ENCODE assay signal across 11 cellular contexts in the genomic region with DNA sequence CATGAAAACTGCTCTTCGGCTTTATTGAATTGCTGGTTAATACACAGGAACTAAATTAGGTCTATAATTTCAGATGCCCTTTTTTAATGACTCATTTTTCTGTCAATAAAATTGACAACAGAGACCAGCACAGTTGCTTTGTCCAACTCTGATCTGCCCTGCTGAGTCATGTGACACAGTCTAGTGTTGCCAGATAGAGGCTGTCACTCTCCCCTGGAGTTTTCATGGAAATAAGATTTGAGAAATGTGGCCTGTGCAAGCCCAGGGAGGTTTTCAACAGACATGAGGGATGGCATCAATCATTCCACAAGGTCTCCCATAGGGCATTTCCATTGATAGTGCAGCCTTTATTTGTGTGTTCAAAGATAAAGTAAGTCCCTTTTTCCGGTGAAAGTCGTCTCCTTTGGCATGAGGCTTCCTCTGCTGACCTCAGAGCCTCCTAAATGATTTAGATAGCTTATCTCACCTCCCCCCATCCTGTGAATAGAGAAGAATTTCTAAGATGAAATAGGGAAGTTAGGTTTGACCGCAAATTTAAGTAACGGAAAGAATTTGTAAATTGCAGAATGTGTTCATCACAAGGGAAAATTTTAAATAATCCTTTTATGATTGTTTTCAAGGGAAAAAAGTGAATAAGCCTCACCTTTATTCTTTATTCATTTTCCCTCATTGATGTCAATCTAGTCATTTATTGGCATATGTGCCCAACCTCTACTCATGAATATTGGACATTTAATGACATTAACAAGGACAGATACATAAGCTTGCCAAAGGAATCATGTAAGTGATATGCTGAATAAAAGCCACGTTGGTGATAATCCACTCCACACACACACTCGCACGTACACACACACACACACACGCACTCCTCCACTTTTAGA.
A peak's percentile ranks its signal among the peaks of the same experiment; 100 is the strongest.
DNase-seq lines count a peak whose midpoint lies in the region; ATAC-seq and TF ChIP-seq lines count a peak whose summit lies in the region.
"Had no signal": no experiment of that assay in that cellular context is flagged by ENCODE, and none has a peak within 500 bp of the region (broad histone marks: within the 10 kb centered on the region; RNA-seq: fewer than 3 reads in every experiment).

No MANE protein-coding gene starts in this region.

- H3K4me3 Mint-ChIP-seq in activated CD8-positive, alpha-beta T cell treated with anti-CD3 and anti-CD28 coated beads for 36 hours: no peak overlapping the region
- no peak overlapping the region for H3K4me3 Mint-ChIP-seq in activated CD8-positive, alpha-beta T cell treated with anti-CD3 and anti-CD28 coated beads, Interleukin-2, amount 10 ng/mL, durations not matched to agents 7 days and 5 days
- H3K4me3 Mint-ChIP-seq in stimulated activated naive CD8-positive, alpha-beta T cell treated with anti-CD3 and anti-CD28 coated beads, Interleukin-15, Interleukin-2, amounts not matched to agents 100 ng/mL and 50 ng/mL, for 24 hours: peak overlapping the region; percentile 74
- H3K4me3 Mint-ChIP-seq in activated CD8-positive, alpha-beta memory T cell treated with anti-CD3 and anti-CD28 coated beads, Interleukin-2, amount 10 ng/mL, durations not matched to agents 7 days and 5 days: no peak overlapping the region

- peak overlapping the region; percentile 44 for H3K27ac Mint-ChIP-seq in activated CD8-positive, alpha-beta T cell treated with anti-CD3 and anti-CD28 coated beads for 36 hours
- no peak overlapping the region for H3K27ac Mint-ChIP-seq in activated CD8-positive, alpha-beta T cell treated with anti-CD3 and anti-CD28 coated beads, Interleukin-2, amount 10 ng/mL, durations not matched to agents 7 days and 5 days
- H3K27ac Mint-ChIP-seq in stimulated activated naive CD8-positive, alpha-beta T cell treated with anti-CD3 and anti-CD28 coated beads, Interleukin-15, Interleukin-2, amounts not matched to agents 100 ng/mL and 50 ng/mL, for 24 hours: peak overlapping the region; percentile 98
- H3K27ac Mint-ChIP-seq in activated CD8-positive, alpha-beta memory T cell treated with anti-CD3 and anti-CD28 coated beads, Interleukin-2, amount 10 ng/mL, durations not matched to agents 7 days and 5 days: no peak overlapping the region

- H3K4me1 Mint-ChIP-seq in activated CD8-positive, alpha-beta T cell treated with anti-CD3 and anti-CD28 coated beads for 36 hours (ENCODE audit: low read depth): peaks cover 29% of the 10 kb centered on the region
- H3K4me1 Mint-ChIP-seq in activated CD8-positive, alpha-beta T cell treated with anti-CD3 and anti-CD28 coated beads, Interleukin-2, amount 10 ng/mL, durations not matched to agents 7 days and 5 days (ENCODE audit: low read depth): peaks cover 14% of the 10 kb centered on the region
- H3K4me1 Mint-ChIP-seq in stimulated activated naive CD8-positive, alpha-beta T cell treated with anti-CD3 and anti-CD28 coated beads, Interleukin-15, Interleukin-2, amounts not matched to agents 100 ng/mL and 50 ng/mL, for 24 hours (ENCODE audit: low read depth): peaks cover 53% of the 10 kb centered on the region
- H3K4me1 Mint-ChIP-seq in activated CD8-positive, alpha-beta memory T cell treated with anti-CD3 and anti-CD28 coated beads, Interleukin-2, amount 10 ng/mL, durations not matched to agents 7 days and 5 days: peaks cover 9% of the 10 kb centered on the region

- no peak overlapping the region for H3K4me3 ChIP-seq in epithelial cell of esophagus (ENCODE audit: low read length)
- H3K4me3 ChIP-seq: Peyer's patch had no signal

- no peak for DNase-seq in activated CD8-positive, alpha-beta T cell treated with anti-CD3 and anti-CD28 coated beads for 36 hours
- DNase-seq in activated CD8-positive, alpha-beta T cell treated with anti-CD3 and anti-CD28 coated beads, Interleukin-2, amount 10 ng/mL, durations not matched to agents 7 days and 5 days: no peak
- DNase-seq in NOMO-1 treated with DMSO at 0.1 percent for 48 hours (lab: John Stamatoyannopoulos, UW; ENCODE audit: unreplicated experiment) (peak; percentile 91), epithelial cell of esophagus (ENCODE audit: low read depth) (peak; percentile 11), omental fat pad (ENCODE audit: low spot score) (no peak)
- no peak for DNase-seq in activated CD8-positive, alpha-beta memory T cell treated with anti-CD3 and anti-CD28 coated beads, Interleukin-2, amount 10 ng/mL, durations not matched to agents 7 days and 5 days
- DNase-seq: H7, hippocampal formation, Peyer's patch had no signal

- H3K9me3 Mint-ChIP-seq in activated CD8-positive, alpha-beta T cell treated with anti-CD3 and anti-CD28 coated beads for 36 hours: no peaks in the 10 kb centered on the region
- no peaks in the 10 kb centered on the region for H3K9me3 Mint-ChIP-seq in activated CD8-positive, alpha-beta T cell treated with anti-CD3 and anti-CD28 coated beads, Interleukin-2, amount 10 ng/mL, durations not matched to agents 7 days and 5 days (ENCODE audit: insufficient read depth)
- H3K9me3 Mint-ChIP-seq in stimulated activated naive CD8-positive, alpha-beta T cell treated with anti-CD3 and anti-CD28 coated beads, Interleukin-15, Interleukin-2, amounts not matched to agents 100 ng/mL and 50 ng/mL, for 24 hours: peaks cover 7% of the 10 kb centered on the region
- no peaks in the 10 kb centered on the region for H3K9me3 Mint-ChIP-seq in activated CD8-positive, alpha-beta memory T cell treated with anti-CD3 and anti-CD28 coated beads, Interleukin-2, amount 10 ng/mL, durations not matched to agents 7 days and 5 days (ENCODE audit: low read depth)

- ATAC-seq in activated CD8-positive, alpha-beta T cell treated with anti-CD3 and anti-CD28 coated beads for 36 hours: peak; percentile 57
- no peak for ATAC-seq in activated CD8-positive, alpha-beta T cell treated with anti-CD3 and anti-CD28 coated beads, Interleukin-2, amount 10 ng/mL, durations not matched to agents 7 days and 5 days
- no peak for ATAC-seq in activated CD8-positive, alpha-beta memory T cell treated with anti-CD3 and anti-CD28 coated beads, Interleukin-2, amount 10 ng/mL, durations not matched to agents 7 days and 5 days
- ATAC-seq in omental fat pad (ENCODE audit: low FRiP score) (no peak), HG03571 (IDR thresholded peaks at IDR 0.05; ENCODE audit: unreplicated experiment) (no peak)

- no peak for TF ChIP-seq CTCF in activated CD8-positive, alpha-beta T cell treated with anti-CD3 and anti-CD28 coated beads for 36 hours (IDR thresholded peaks at IDR 0.05)
- TF ChIP-seq CTCF in epithelial cell of esophagus (IDR thresholded peaks at IDR 0.05; ENCODE audit: insufficient read depth, low read depth, low read length, missing control alignments): no peak
- no peak for TF ChIP-seq CTCF in omental fat pad (IDR thresholded peaks at IDR 0.05)

- H3K36me3 Mint-ChIP-seq in activated CD8-positive, alpha-beta T cell treated with anti-CD3 and anti-CD28 coated beads for 36 hours (ENCODE audit: low read depth): no peaks in the 10 kb centered on the region
- no peaks in the 10 kb centered on the region for H3K36me3 Mint-ChIP-seq in activated CD8-positive, alpha-beta T cell treated with anti-CD3 and anti-CD28 coated beads, Interleukin-2, amount 10 ng/mL, durations not matched to agents 7 days and 5 days (ENCODE audit: low read depth)
- H3K36me3 Mint-ChIP-seq in stimulated activated naive CD8-positive, alpha-beta T cell treated with anti-CD3 and anti-CD28 coated beads, Interleukin-15, Interleukin-2, amounts not matched to agents 100 ng/mL and 50 ng/mL, for 24 hours (ENCODE audit: low read depth): no peaks in the 10 kb centered on the region
- H3K36me3 Mint-ChIP-seq in activated CD8-positive, alpha-beta memory T cell treated with anti-CD3 and anti-CD28 coated beads, Interleukin-2, amount 10 ng/mL, durations not matched to agents 7 days and 5 days: no peaks in the 10 kb centered on the region

- CTCF ChIA-PET in activated CD8-positive, alpha-beta T cell treated with anti-CD3 and anti-CD28 coated beads for 36 hours (lab: Charles Lee): no interaction called here
- CTCF ChIA-PET in activated CD8-positive, alpha-beta T cell treated with anti-CD3 and anti-CD28 coated beads, Interleukin-2, amount 10 ng/mL, durations not matched to agents 7 days and 5 days (lab: Charles Lee): interaction anchor here (1.0 kb wide), 1 partner anchor 12 kb away, joined by 3 read pairs; no protein-coding TSS in a partner anchor
- CTCF ChIA-PET in activated CD8-positive, alpha-beta memory T cell treated with anti-CD3 and anti-CD28 coated beads, Interleukin-2, amount 10 ng/mL, durations not matched to agents 7 days and 5 days (lab: Charles Lee): no interaction called here

- peaks cover 2% of the 10 kb centered on the region for H3K27me3 Mint-ChIP-seq in activated CD8-positive, alpha-beta T cell treated with anti-CD3 and anti-CD28 coated beads for 36 hours
- H3K27me3 Mint-ChIP-seq in activated CD8-positive, alpha-beta T cell treated with anti-CD3 and anti-CD28 coated beads, Interleukin-2, amount 10 ng/mL, durations not matched to agents 7 days and 5 days (ENCODE audit: low read depth): no peaks in the 10 kb centered on the region
- peaks cover 8% of the 10 kb centered on the region for H3K27me3 Mint-ChIP-seq in stimulated activated naive CD8-positive, alpha-beta T cell treated with anti-CD3 and anti-CD28 coated beads, Interleukin-15, Interleukin-2, amounts not matched to agents 100 ng/mL and 50 ng/mL, for 24 hours
- H3K27me3 Mint-ChIP-seq in activated CD8-positive, alpha-beta memory T cell treated with anti-CD3 and anti-CD28 coated beads, Interleukin-2, amount 10 ng/mL, durations not matched to agents 7 days and 5 days: peaks cover 6% of the 10 kb centered on the region

- POLR2A ChIA-PET in activated CD8-positive, alpha-beta T cell treated with anti-CD3 and anti-CD28 coated beads for 36 hours (lab: Charles Lee): no interaction called here
- POLR2A ChIA-PET in activated CD8-positive, alpha-beta T cell treated with anti-CD3 and anti-CD28 coated beads, Interleukin-2, amount 10 ng/mL, durations not matched to agents 7 days and 5 days (lab: Charles Lee): interaction anchor here (0.7 kb wide), 2 partner anchors 333 to 600 kb away, joined by 3 read pairs; partner anchors contain the start of gene RAB32

- intact Hi-C loops in activated CD8-positive, alpha-beta T cell treated with anti-CD3 and anti-CD28 coated beads for 36 hours (cut with micrococcal nuclease): no loop called here

Comparison
In these comparisons a context has a peak if more than half of its experiments do, and no peak if none do; other contexts are left out.
1. H3K27ac Mint-ChIP-seq: peak in activated CD8-positive, alpha-beta T cell treated with anti-CD3 and anti-CD28 coated beads for 36 hours (single experiment) and stimulated activated naive CD8-positive, alpha-beta T cell treated with anti-CD3 and anti-CD28 coated beads, Interleukin-15, Interleukin-2, amounts not matched to agents 100 ng/mL and 50 ng/mL, for 24 hours (single experiment); none in activated CD8-positive, alpha-beta T cell treated with anti-CD3 and anti-CD28 coated beads, Interleukin-2, amount 10 ng/mL, durations not matched to agents 7 days and 5 days (single experiment) and activated CD8-positive, alpha-beta memory T cell treated with anti-CD3 and anti-CD28 coated beads, Interleukin-2, amount 10 ng/mL, durations not matched to agents 7 days and 5 days (single experiment).
2. DNase-seq: peak in NOMO-1 treated with DMSO at 0.1 percent for 48 hours (single experiment) and epithelial cell of esophagus (single experiment); none in activated CD8-positive, alpha-beta T cell treated with anti-CD3 and anti-CD28 coated beads for 36 hours (single experiment), activated CD8-positive, alpha-beta T cell treated with anti-CD3 and anti-CD28 coated beads, Interleukin-2, amount 10 ng/mL, durations not matched to agents 7 days and 5 days (single experiment), activated CD8-positive, alpha-beta memory T cell treated with anti-CD3 and anti-CD28 coated beads, Interleukin-2, amount 10 ng/mL, durations not matched to agents 7 days and 5 days (single experiment) and omental fat pad (single experiment).